Comparison of ENCODE assay signal across 8 cellular contexts in the genomic region with DNA sequence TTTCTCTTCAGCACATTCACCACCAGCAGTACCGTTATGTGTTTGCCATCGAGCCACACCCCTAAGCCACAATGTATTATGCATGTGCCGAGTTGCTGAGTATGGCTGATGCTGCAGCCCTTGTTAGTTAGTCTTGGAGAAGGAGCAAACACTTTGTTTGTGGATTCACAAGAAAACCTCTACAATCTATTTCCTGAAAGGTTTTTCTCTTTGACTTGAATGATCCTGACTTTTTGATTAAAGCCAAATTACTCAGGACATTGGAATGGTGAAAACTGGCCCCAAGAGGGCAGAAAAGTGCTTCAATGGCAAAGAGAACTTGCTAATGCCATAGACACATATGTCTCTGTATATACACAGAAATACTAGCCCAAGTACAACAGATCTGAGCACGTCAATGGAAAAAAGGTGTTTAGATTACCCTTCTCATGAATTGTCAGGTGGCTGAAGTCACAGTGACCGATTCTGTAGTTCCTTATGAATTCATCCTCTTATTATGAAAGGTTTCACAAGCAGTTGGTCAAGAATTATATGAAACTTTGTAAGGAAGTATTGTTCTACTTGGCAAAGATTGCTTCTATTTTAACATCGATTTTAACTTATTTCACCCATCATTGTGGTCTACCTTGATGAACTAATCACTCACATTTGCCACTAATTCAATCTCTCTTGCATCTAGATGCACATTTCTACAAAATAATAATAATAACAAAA.
A peak's percentile ranks its signal among the peaks of the same experiment; 100 is the strongest.
DNase-seq lines count a peak whose midpoint lies in the region; ATAC-seq and TF ChIP-seq lines count a peak whose summit lies in the region.

No MANE protein-coding gene starts in this region.

- TF ChIP-seq CTCF in OCI-LY3 (IDR thresholded peaks at IDR 0.05; ENCODE audit: low read depth, low read length) (peak; percentile 82), fibroblast of lung (conservative IDR thresholded peaks at IDR 0.05 in 1 of 2, IDR thresholded peaks at IDR 0.05 in 1 of 2; ENCODE audit: low read depth in 1 of 2, low read length in 2 of 2) (peak; percentile 43 to 53)

- H3K4me3 ChIP-seq in GM23248, result peak overlapping the region; percentile 57
- peak overlapping the region; percentile 43 for H3K4me3 ChIP-seq in OCI-LY3 (ENCODE audit: low read length)
- H3K4me3 ChIP-seq in fibroblast of lung (replicated peaks in 1 of 4; ENCODE audit: control extremely low read depth in 1 of 4, insufficient read depth in 1 of 4, low read depth in 3 of 4, low read length in 4 of 4), result no peak overlapping the region
- peak overlapping the region; percentile 50 for H3K4me3 ChIP-seq in skeletal muscle satellite cell (ENCODE audit: low read length)

- H3K9me2 ChIP-seq in GM23248 (ENCODE audit: insufficient read depth), result no peaks in the 10 kb centered on the region

- DNase-seq in GM23248 (peak; percentile 69), fibroblast of lung (ENCODE audit: low read depth in 2 of 2) (peak; percentile 80 to 88), NCI-H345 treated with DMSO at 0.1 percent for 48 hours (lab: John Stamatoyannopoulos, UW; ENCODE audit: unreplicated experiment) (no peak)
- DNase-seq in NK-92 treated with Interleukin-12 subunit alpha and Interleukin-12 subunit beta, amount 100 ng/mL, for 24 hours (lab: John Stamatoyannopoulos, UW), result no peak

- H3K27me3 ChIP-seq in GM23248 (replicated peaks; ENCODE audit: insufficient read depth), result no peaks in the 10 kb centered on the region
- H3K27me3 ChIP-seq in OCI-LY3 (ENCODE audit: low read depth, low read length), result no peaks in the 10 kb centered on the region
- H3K27me3 ChIP-seq in fibroblast of lung (ENCODE audit: control insufficient read depth, insufficient read depth, low read length), result no peaks in the 10 kb centered on the region
- H3K27me3 ChIP-seq in skeletal muscle satellite cell (ENCODE audit: control insufficient read depth, insufficient read depth, low read length), result no peaks in the 10 kb centered on the region

- H2AFZ ChIP-seq in GM23248 (peak overlapping the region; percentile 47; the same call in 1 of the 2 replicates), OCI-LY3 (ENCODE audit: low read depth, low read length) (no peak overlapping the region), fibroblast of lung (ENCODE audit: low read length) (no peak overlapping the region)

- H3F3A ChIP-seq in GM23248 (ENCODE audit: insufficient read depth), result peaks cover 14% of the 10 kb centered on the region; the same call in 1 of the 2 replicates

- H3K36me3 ChIP-seq in GM23248 (ENCODE audit: low read depth) (no peaks in the 10 kb centered on the region), OCI-LY3 (replicated peaks; ENCODE audit: low read depth, low read length) (no peaks in the 10 kb centered on the region), fibroblast of lung (ENCODE audit: control insufficient read depth, insufficient read depth, low read length) (no peaks in the 10 kb centered on the region), skeletal muscle satellite cell (ENCODE audit: insufficient read depth, low read length) (no peaks in the 10 kb centered on the region)

- H3K4me1 ChIP-seq in GM23248 (ENCODE audit: insufficient read depth) (peaks cover 26% of the 10 kb centered on the region), OCI-LY3 (ENCODE audit: low read length) (peaks cover 22% of the 10 kb centered on the region), fibroblast of lung (ENCODE audit: control insufficient read depth, extremely low read depth, insufficient read depth, low read length) (peaks cover 4% of the 10 kb centered on the region), skeletal muscle satellite cell (ENCODE audit: control insufficient read depth, insufficient read depth, low read length) (peaks cover 35% of the 10 kb centered on the region)

- H4K20me1 ChIP-seq in GM23248 (ENCODE audit: insufficient read depth) (no peaks in the 10 kb centered on the region), OCI-LY3 (ENCODE audit: insufficient read depth, low read length) (no peaks in the 10 kb centered on the region), fibroblast of lung (ENCODE audit: control insufficient read depth, extremely low read depth, insufficient read depth, low read length) (no peaks in the 10 kb centered on the region)

- no peak overlapping the region for H3K27ac ChIP-seq in GM23248
- no peak overlapping the region for H3K27ac ChIP-seq in OCI-LY3 (ENCODE audit: low read length)
- no peak overlapping the region for H3K27ac ChIP-seq in fibroblast of lung (ENCODE audit: insufficient read depth, low read length)

- H3K9me3 ChIP-seq in GM23248 (ENCODE audit: low read depth), result no peaks in the 10 kb centered on the region
- no peaks in the 10 kb centered on the region for H3K9me3 ChIP-seq in OCI-LY3 (ENCODE audit: insufficient read depth, low read length)
- H3K9me3 ChIP-seq in fibroblast of lung (ENCODE audit: control insufficient read depth, insufficient read depth, low read depth, low read length), result no peaks in the 10 kb centered on the region
- H3K9me3 ChIP-seq in skeletal muscle satellite cell (replicated peaks; ENCODE audit: low read length), result no peaks in the 10 kb centered on the region

- ATAC-seq in GM21825 (IDR thresholded peaks at IDR 0.05; ENCODE audit: unreplicated experiment) (no peak), HG03469 (IDR thresholded peaks at IDR 0.05; ENCODE audit: unreplicated experiment) (no peak)

- WGBS in GM23248 (ENCODE audit: low coverage in 1 of 2, low lambda C conversion rate in 2 of 2, missing lambda C conversion rate in 2 of 2), 2 experiments, result 29 to 33% methylated on average over 6 of the region's 6 CpGs

- H3K9ac ChIP-seq in GM23248 (no peak overlapping the region), OCI-LY3 (ENCODE audit: low read length) (no peak overlapping the region), fibroblast of lung (ENCODE audit: insufficient read depth, low read length) (no peak overlapping the region), skeletal muscle satellite cell (ENCODE audit: low read depth, low read length) (peak overlapping the region; percentile 31)

- H3K79me2 ChIP-seq in GM23248 (ENCODE audit: insufficient read depth), result no peaks in the 10 kb centered on the region
- no peaks in the 10 kb centered on the region for H3K79me2 ChIP-seq in OCI-LY3 (ENCODE audit: low read length)
- H3K79me2 ChIP-seq in fibroblast of lung (ENCODE audit: control insufficient read depth, insufficient read depth, low read length), result no peaks in the 10 kb centered on the region

- H3K4me2 ChIP-seq in GM23248 (ENCODE audit: unreplicated experiment) (peak overlapping the region; percentile 74), OCI-LY3 (ENCODE audit: low read length) (peak overlapping the region; percentile 52), fibroblast of lung (ENCODE audit: extremely low read depth, insufficient read depth, low read length) (peak overlapping the region; percentile 46), skeletal muscle satellite cell (ENCODE audit: low read length) (peak overlapping the region; percentile 78)

- in situ Hi-C loops in GM23248 (cut with MboI), result no loop called here

Comparison
In these comparisons a context has a peak if more than half of its experiments do, and no peak if none do; other contexts are left out.
1. DNase-seq: peak in GM23248 (single experiment) and fibroblast of lung (2 of 2); none in NCI-H345 treated with DMSO at 0.1 percent for 48 hours (single experiment) and NK-92 treated with Interleukin-12 subunit alpha and Interleukin-12 subunit beta, amount 100 ng/mL, for 24 hours (single experiment).
2. H3K4me3 ChIP-seq: peak in GM23248 (single experiment), OCI-LY3 (single experiment) and skeletal muscle satellite cell (single experiment); none in fibroblast of lung (0 of 4).
3. Peak in every context shown above with its lines, with median percentiles within 50 percentile points of each other: H3K4me2 ChIP-seq.